Comparison of ENCODE assay signal across 13 cellular contexts in genomic region chr1:57072775-57073174, GRCh38.
DNase-seq lines count a peak whose midpoint lies in the region; ATAC-seq and TF ChIP-seq lines count a peak whose summit lies in the region.
"Had no signal": no experiment of that assay in that cellular context is flagged by ENCODE, and none has a peak within 500 bp of the region (broad histone marks: within the 10 kb centered on the region; RNA-seq: fewer than 3 reads in every experiment).

No MANE protein-coding gene starts in this region.

- peaks cover 8% of the 10 kb centered on the region for H3K4me1 Mint-ChIP-seq in progenitor cell of endocrine pancreas (ENCODE audit: low read depth)

- no peaks in the 10 kb centered on the region for H3K4me1 ChIP-seq in gastrocnemius medialis
- H3K4me1 ChIP-seq in lower lobe of right lung = no peaks in the 10 kb centered on the region

- peaks cover 46% of the 10 kb centered on the region for H3K27me3 Mint-ChIP-seq in progenitor cell of endocrine pancreas
- H3K27me3 Mint-ChIP-seq: stimulated activated naive CD8-positive, alpha-beta T cell treated with anti-CD3 and anti-CD28 coated beads, Interleukin-15, Interleukin-2, amounts not matched to agents 100 ng/mL and 50 ng/mL, for 24 hours had no signal

- H3K4me3 Mint-ChIP-seq in progenitor cell of endocrine pancreas (ENCODE audit: low read depth) = no peak overlapping the region
- H3K4me3 Mint-ChIP-seq: stimulated activated naive CD8-positive, alpha-beta T cell treated with anti-CD3 and anti-CD28 coated beads, Interleukin-15, Interleukin-2, amounts not matched to agents 100 ng/mL and 50 ng/mL, for 24 hours had no signal

- H3K27ac ChIP-seq in gastrocnemius medialis (no peak overlapping the region), lower lobe of right lung (no peak overlapping the region)
- H3K27ac ChIP-seq: neutrophil had no signal

- no peak for TF ChIP-seq POLR2A in gastrocnemius medialis (IDR thresholded peaks at IDR 0.05)

- H3K27me3 ChIP-seq in gastrocnemius medialis = no peaks in the 10 kb centered on the region
- H3K27me3 ChIP-seq in lower lobe of right lung (ENCODE audit: low read depth) = no peaks in the 10 kb centered on the region
- H3K27me3 ChIP-seq: neutrophil had no signal

- in situ Hi-C loops in gastrocnemius medialis (cut with MboI; ENCODE audit: low sequenced_read_pairs in 4 of 4) = loop anchor here in 2 of 4 donors (25.0 kb wide), 1 partner anchor 235 kb away; no protein-coding TSS in a partner anchor

- peak; percentile 89 for ATAC-seq in HG02938 (IDR thresholded peaks at IDR 0.05; ENCODE audit: unreplicated experiment)
- ATAC-seq in SK-N-SH treated with all-trans-retinoic acid at 6 μM for 48 hours = peak; percentile 71
- ATAC-seq in gastrocnemius medialis = no peak
- no peak for ATAC-seq in lower lobe of right lung

- no peaks in the 10 kb centered on the region for H3K36me3 ChIP-seq in gastrocnemius medialis
- no peaks in the 10 kb centered on the region for H3K36me3 ChIP-seq in lower lobe of right lung
- H3K36me3 ChIP-seq: neutrophil had no signal

- no peaks in the 10 kb centered on the region for H3K9me3 ChIP-seq in gastrocnemius medialis
- no peaks in the 10 kb centered on the region for H3K9me3 ChIP-seq in lower lobe of right lung
- H3K9me3 ChIP-seq: neutrophil had no signal

- TF ChIP-seq CTCF in progenitor cell of endocrine pancreas (IDR thresholded peaks at IDR 0.05; ENCODE audit: unreplicated experiment) (peak; percentile 31), gastrocnemius medialis (IDR thresholded peaks at IDR 0.05 in 4 of 5, conservative IDR thresholded peaks at IDR 0.05 in 1 of 5) (no peak), lower lobe of right lung (IDR thresholded peaks at IDR 0.05) (no peak)

- no peaks in the 10 kb centered on the region for H3K36me3 Mint-ChIP-seq in progenitor cell of endocrine pancreas (ENCODE audit: insufficient read depth)

- no peaks in the 10 kb centered on the region for H3K9me3 Mint-ChIP-seq in progenitor cell of endocrine pancreas (ENCODE audit: low read depth)
- H3K9me3 Mint-ChIP-seq: stimulated activated naive CD8-positive, alpha-beta T cell treated with anti-CD3 and anti-CD28 coated beads, Interleukin-15, Interleukin-2, amounts not matched to agents 100 ng/mL and 50 ng/mL, for 24 hours had no signal

- DNase-seq in DMS 273 (lab: John Stamatoyannopoulos, UW; ENCODE audit: unreplicated experiment) (peak; percentile 28), DMS 273 treated with DMSO at 0.1 percent for 48 hours (lab: John Stamatoyannopoulos, UW) (no peak), progenitor cell of endocrine pancreas (ENCODE audit: low spot score, unreplicated experiment) (no peak), gastrocnemius medialis (no peak), lower lobe of right lung (no peak)
- DNase-seq in central memory CD4-positive, alpha-beta T cell = no peak
- DNase-seq: activated CD8-positive, alpha-beta memory T cell treated with anti-CD3 and anti-CD28 coated beads, Interleukin-2, amount 50 U/mL, for 4 hours; kidney glomerular epithelial cell; NCI-H774 had no signal

- H3K27ac Mint-ChIP-seq in progenitor cell of endocrine pancreas = no peak overlapping the region
- H3K27ac Mint-ChIP-seq: stimulated activated naive CD8-positive, alpha-beta T cell treated with anti-CD3 and anti-CD28 coated beads, Interleukin-15, Interleukin-2, amounts not matched to agents 100 ng/mL and 50 ng/mL, for 24 hours had no signal

- H3K4me3 ChIP-seq in gastrocnemius medialis (no peak overlapping the region), lower lobe of right lung (no peak overlapping the region)

- intact Hi-C loops in gastrocnemius medialis (cut with DNase I; ENCODE audit: low total_unique reads) (no loop called here), lower lobe of right lung (cut with DNase I) (no loop called here)

TF ChIP-seq in SK-N-SH treated with all-trans-retinoic acid at 6 μM for 48 hours, 23 proteins besides CTCF, POLR2A, EP300 and RAD21 (continues in another document):
- no peak for TF ChIP-seq TOX (CRISPR knock-in tag; IDR thresholded peaks at IDR 0.05; ENCODE audit: borderline replicate concordance)
- no peak for TF ChIP-seq ZNF565 (CRISPR knock-in tag; conservative IDR thresholded peaks at IDR 0.05; ENCODE audit: low read depth)
- no peak for TF ChIP-seq PPARA (CRISPR knock-in tag; IDR thresholded peaks at IDR 0.05; ENCODE audit: borderline replicate concordance)
- TF ChIP-seq TSHZ2 (CRISPR knock-in tag; IDR thresholded peaks at IDR 0.05) = no peak
- TF ChIP-seq ESRRG (CRISPR knock-in tag; IDR thresholded peaks at IDR 0.05) = no peak
- no peak for TF ChIP-seq GLIS3 (CRISPR knock-in tag; IDR thresholded peaks at IDR 0.05)
- no peak for TF ChIP-seq RARB (CRISPR knock-in tag; IDR thresholded peaks at IDR 0.05)
- TF ChIP-seq ZNF70 (CRISPR knock-in tag; IDR thresholded peaks at IDR 0.05) = no peak
- TF ChIP-seq CSRNP3 (CRISPR knock-in tag; IDR thresholded peaks at IDR 0.05) = no peak
- TF ChIP-seq ZFP30 (CRISPR knock-in tag; IDR thresholded peaks at IDR 0.05) = no peak
- TF ChIP-seq CREB5 (CRISPR knock-in tag; IDR thresholded peaks at IDR 0.05; ENCODE audit: low read depth) = no peak
- no peak for TF ChIP-seq POU6F1 (CRISPR knock-in tag; IDR thresholded peaks at IDR 0.05; ENCODE audit: borderline replicate concordance, low read depth)
- no peak for TF ChIP-seq TCF4 (CRISPR knock-in tag; IDR thresholded peaks at IDR 0.05; ENCODE audit: borderline replicate concordance)
- no peak for TF ChIP-seq ZFP3 (CRISPR knock-in tag; IDR thresholded peaks at IDR 0.05)
- TF ChIP-seq ISL1 (CRISPR knock-in tag; IDR thresholded peaks at IDR 0.05) = no peak
- TF ChIP-seq ZC3H10 (CRISPR knock-in tag; IDR thresholded peaks at IDR 0.05) = no peak
- no peak for TF ChIP-seq ZNF8 (CRISPR knock-in tag; IDR thresholded peaks at IDR 0.05)

Comparison
In these comparisons a context has a peak if more than half of its experiments do, and no peak if none do; other contexts are left out.
1. ATAC-seq: peak in HG02938 (single experiment) and SK-N-SH treated with all-trans-retinoic acid at 6 μM for 48 hours (single experiment); none in gastrocnemius medialis (0 of 2) and lower lobe of right lung (0 of 2).